In genomic region chr20:43996240-43996930, GRCh38 we compare ENCODE assay signal across 20 cellular contexts.
DNase-seq lines count a peak whose midpoint lies in the region; ATAC-seq and TF ChIP-seq lines count a peak whose summit lies in the region.
"Had no signal": no experiment of that assay in that cellular context is flagged by ENCODE, and none has a peak within 500 bp of the region (broad histone marks: within the 10 kb centered on the region; RNA-seq: fewer than 3 reads in every experiment).

No MANE protein-coding gene starts in this region.

- H4K91ac ChIP-seq in mesenchymal stem cell (ENCODE audit: low read length), result no peak overlapping the region

- no peaks in the 10 kb centered on the region for H3K4me1 ChIP-seq in heart right ventricle
- H3K4me1 ChIP-seq in mesenchymal stem cell (ENCODE audit: control insufficient read depth, insufficient read depth, low read depth, low read length), result no peaks in the 10 kb centered on the region
- no peaks in the 10 kb centered on the region for H3K4me1 ChIP-seq in suprapubic skin
- no peaks in the 10 kb centered on the region for H3K4me1 ChIP-seq in breast epithelium
- H3K4me1 ChIP-seq in SJCRH30, result no peaks in the 10 kb centered on the region
- H3K4me1 ChIP-seq: A549, Caco-2 had no signal

- WGBS in heart right ventricle, 2 donors, result 86 to 88% methylated on average over 7 of the region's 7 CpGs
- WGBS in mesenchymal stem cell, result 84% methylated on average over 7 of the region's 7 CpGs
- 69% methylated on average over 7 of the region's 7 CpGs for WGBS in suprapubic skin

- no peak overlapping the region for H3K23ac ChIP-seq in mesenchymal stem cell (ENCODE audit: low read length in 2 of 2)

- H2BK15ac ChIP-seq in mesenchymal stem cell (ENCODE audit: low read depth, poor library complexity, severe bottlenecking), result peak overlapping the region; percentile 33

- no peak overlapping the region for H2BK12ac ChIP-seq in mesenchymal stem cell (ENCODE audit: low read length in 2 of 2)

- H2BK120ac ChIP-seq in mesenchymal stem cell (ENCODE audit: low read depth, low read length), result no peak overlapping the region

- H3K14ac ChIP-seq in mesenchymal stem cell (ENCODE audit: low read length in 2 of 2), result no peak overlapping the region

- peak overlapping the region in 1 of 2 experiments; percentile 44 for H3K18ac ChIP-seq in mesenchymal stem cell (ENCODE audit: low read depth in 1 of 2, low read length in 2 of 2)

- H3K27me3 ChIP-seq in heart right ventricle (peaks cover 0 to 17% (median 0%) of the 10 kb centered on the region in 7 donors), mesenchymal stem cell (ENCODE audit: control insufficient read depth in 1 of 2, insufficient read depth in 1 of 2, low read length in 2 of 2) (peaks cover 0 to 14% of the 10 kb centered on the region in 2 experiments), suprapubic skin (no peaks in the 10 kb centered on the region), breast epithelium (peaks cover 0 to 4% of the 10 kb centered on the region in 2 donors), SJCRH30 (no peaks in the 10 kb centered on the region)

- no peaks in the 10 kb centered on the region for H3K79me1 ChIP-seq in mesenchymal stem cell (replicated peaks; ENCODE audit: low read length, poor library complexity, severe bottlenecking)

- DNase-seq in cardiac septum (ENCODE audit: low spot score) (peak; percentile 59), heart right ventricle (no peak), islet precursor cell (peak; percentile 21), mesenchymal stem cell (no peak), suprapubic skin (ENCODE audit: low spot score in 2 of 2) (peak; percentile 14 to 24), breast epithelium (ENCODE audit: low spot score in 2 of 2) (no peak), SJCRH30 (no peak), NCI-H524 treated with DMSO at 0.1 percent for 48 hours (lab: John Stamatoyannopoulos, UW) (no peak)
- DNase-seq: AML-193; Caco-2; CD4-positive, alpha-beta T cell; DMS153; DMS79; GDM1; HCEC 1CT had no signal

- no peak overlapping the region for H2BK5ac ChIP-seq in mesenchymal stem cell (ENCODE audit: low read depth, low read length, poor library complexity, severe bottlenecking)

- no peak overlapping the region for H2AFZ ChIP-seq in mesenchymal stem cell (ENCODE audit: low read depth, low read length)
- H2AFZ ChIP-seq: GM23338 had no signal

- TF ChIP-seq POLR2A in suprapubic skin (IDR thresholded peaks at IDR 0.05) (no peak), breast epithelium (IDR thresholded peaks at IDR 0.05) (no peak)

- H2AK5ac ChIP-seq in mesenchymal stem cell (ENCODE audit: low read length, severe bottlenecking), result no peak overlapping the region

- H3K9ac ChIP-seq in mesenchymal stem cell (ENCODE audit: low read length), result no peak overlapping the region

- no peak overlapping the region for H3K4me2 ChIP-seq in mesenchymal stem cell (ENCODE audit: low read length, poor library complexity, severe bottlenecking)
- H3K4me2 ChIP-seq: A549, GM23338 had no signal

- no peak overlapping the region for H3K4ac ChIP-seq in mesenchymal stem cell (ENCODE audit: low read depth in 1 of 2, low read length in 2 of 2)

- no peak overlapping the region for H3K27ac ChIP-seq in heart right ventricle
- H3K27ac ChIP-seq in mesenchymal stem cell (ENCODE audit: low read length, poor library complexity, severe bottlenecking), result no peak overlapping the region
- H3K27ac ChIP-seq in suprapubic skin, result no peak overlapping the region
- H3K27ac ChIP-seq in breast epithelium, result no peak overlapping the region
- no peak overlapping the region for H3K27ac ChIP-seq in SJCRH30
- H3K27ac ChIP-seq: 22Rv1, A549, C4-2B, HL-60 had no signal

- no peak for TF ChIP-seq CTCF in heart right ventricle (IDR thresholded peaks at IDR 0.05)
- no peak for TF ChIP-seq CTCF in suprapubic skin (IDR thresholded peaks at IDR 0.05)
- TF ChIP-seq CTCF in breast epithelium (IDR thresholded peaks at IDR 0.05), result no peak

- no peaks in the 10 kb centered on the region for H3K9me3 ChIP-seq in heart right ventricle
- no peaks in the 10 kb centered on the region for H3K9me3 ChIP-seq in mesenchymal stem cell (ENCODE audit: control insufficient read depth, low read length)
- no peaks in the 10 kb centered on the region for H3K9me3 ChIP-seq in suprapubic skin
- no peaks in the 10 kb centered on the region for H3K9me3 ChIP-seq in breast epithelium
- no peaks in the 10 kb centered on the region for H3K9me3 ChIP-seq in SJCRH30 (replicated peaks)
- H3K9me3 ChIP-seq: A549, Caco-2 had no signal

- TF ChIP-seq EP300 in suprapubic skin (IDR thresholded peaks at IDR 0.05), result no peak

- no peak overlapping the region for H4K8ac ChIP-seq in mesenchymal stem cell (ENCODE audit: low read length)

- H3K4me3 ChIP-seq in heart right ventricle (no peak overlapping the region), mesenchymal stem cell (ENCODE audit: insufficient read depth in 1 of 2, low read depth in 1 of 2, low read length in 2 of 2) (no peak overlapping the region), suprapubic skin (no peak overlapping the region), breast epithelium (no peak overlapping the region), SJCRH30 (no peak overlapping the region)
- H3K4me3 ChIP-seq: A549, GM23338 had no signal

- no peaks in the 10 kb centered on the region for H3K36me3 ChIP-seq in heart right ventricle
- H3K36me3 ChIP-seq in mesenchymal stem cell (ENCODE audit: control insufficient read depth in 1 of 2, insufficient read depth in 2 of 2, low read depth in 1 of 2, low read length in 2 of 2), result no peaks in the 10 kb centered on the region
- no peaks in the 10 kb centered on the region for H3K36me3 ChIP-seq in suprapubic skin
- H3K36me3 ChIP-seq in breast epithelium, result no peaks in the 10 kb centered on the region
- H3K36me3 ChIP-seq in SJCRH30, result no peaks in the 10 kb centered on the region; the same call in 1 of the 2 replicates

- intact Hi-C loops in cardiac septum (cut with DNase I) (no loop called here), heart right ventricle (cut with DNase I) (no loop called here), breast epithelium (cut with DNase I; ENCODE audit: low total_unique reads) (no loop called here)

- no peak for ATAC-seq in heart right ventricle
- ATAC-seq: A549, GM23338 had no signal

Comparison
In these comparisons a context has a peak if more than half of its experiments do, and no peak if none do; other contexts are left out.
1. DNase-seq: peak in cardiac septum (single experiment), islet precursor cell (single experiment) and suprapubic skin (2 of 2); none in heart right ventricle (0 of 2), mesenchymal stem cell (single experiment), breast epithelium (0 of 2), SJCRH30 (0 of 2) and NCI-H524 treated with DMSO at 0.1 percent for 48 hours (single experiment).